Comparison of ENCODE assay signal across 15 cellular contexts in genomic region chr2:221596192-221596591, GRCh38. TPM values are rescaled to one million over a fixed set of nuclear protein-coding genes. Genes with fewer than 3 reads are reported as not detected.
DNase-seq lines count a peak whose midpoint lies in the region; ATAC-seq and TF ChIP-seq lines count a peak whose summit lies in the region.
"Had no signal": no experiment of that assay in that cellular context is flagged by ENCODE, and none has a peak within 500 bp of the region (broad histone marks: within the 10 kb centered on the region; RNA-seq: fewer than 3 reads in every experiment).

No MANE protein-coding gene starts in this region.

- no peak for TF ChIP-seq CTCF in HFF-Myc (IDR thresholded peaks at IDR 0.05; ENCODE audit: low read depth, low read length, missing control alignments)
- TF ChIP-seq CTCF in right lobe of liver (IDR thresholded peaks at IDR 0.05): no peak

- no peaks in the 10 kb centered on the region for H3K9me3 ChIP-seq in adipocyte (ENCODE audit: control insufficient read depth, low read length)
- H3K9me3 ChIP-seq in right lobe of liver: no peaks in the 10 kb centered on the region
- H3K9me3 ChIP-seq: body of pancreas, tibial nerve had no signal

- H3K4me1 Mint-ChIP-seq in effector memory CD8-positive, alpha-beta T cell (ENCODE audit: low read depth in 2 of 2): no peaks in the 10 kb centered on the region
- H3K4me1 Mint-ChIP-seq: activated CD4-positive, alpha-beta memory T cell treated with anti-CD3 and anti-CD28 coated beads, Interleukin-2, amount 10 ng/mL, durations not matched to agents 7 days and 5 days; natural killer cell had no signal

- no peak overlapping the region for H3K4me3 Mint-ChIP-seq in effector memory CD8-positive, alpha-beta T cell
- H3K4me3 Mint-ChIP-seq: activated CD4-positive, alpha-beta memory T cell treated with anti-CD3 and anti-CD28 coated beads, Interleukin-2, amount 10 ng/mL, durations not matched to agents 7 days and 5 days; natural killer cell had no signal

- no peak overlapping the region for H3K27ac ChIP-seq in right lobe of liver
- H3K27ac ChIP-seq: body of pancreas, tibial nerve had no signal

- H3K27ac Mint-ChIP-seq in effector memory CD8-positive, alpha-beta T cell: no peak overlapping the region
- H3K27ac Mint-ChIP-seq: activated CD4-positive, alpha-beta memory T cell treated with anti-CD3 and anti-CD28 coated beads, Interleukin-2, amount 10 ng/mL, durations not matched to agents 7 days and 5 days; natural killer cell had no signal

- no peaks in the 10 kb centered on the region for H3K36me3 ChIP-seq in adipocyte (ENCODE audit: control insufficient read depth, insufficient read depth, low read length, severe bottlenecking)
- H3K36me3 ChIP-seq in right lobe of liver: no peaks in the 10 kb centered on the region
- H3K36me3 ChIP-seq: tibial nerve had no signal

- H3K4me3 ChIP-seq in HFF-Myc (replicated peaks; ENCODE audit: low read depth, low read length) (no peak overlapping the region), adipocyte (ENCODE audit: low read length) (no peak overlapping the region), right lobe of liver (no peak overlapping the region)
- H3K4me3 ChIP-seq: body of pancreas, tibial nerve had no signal

- H3K36me3 Mint-ChIP-seq in effector memory CD8-positive, alpha-beta T cell (ENCODE audit: insufficient read depth): no peaks in the 10 kb centered on the region
- H3K36me3 Mint-ChIP-seq: natural killer cell had no signal

- peaks cover 16 to 29% of the 10 kb centered on the region in 2 donors for H3K27me3 Mint-ChIP-seq in effector memory CD8-positive, alpha-beta T cell
- H3K27me3 Mint-ChIP-seq: activated CD4-positive, alpha-beta memory T cell treated with anti-CD3 and anti-CD28 coated beads, Interleukin-2, amount 10 ng/mL, durations not matched to agents 7 days and 5 days had no signal

- H3K9me3 Mint-ChIP-seq in effector memory CD8-positive, alpha-beta T cell: no peaks in the 10 kb centered on the region
- H3K9me3 Mint-ChIP-seq: activated CD4-positive, alpha-beta memory T cell treated with anti-CD3 and anti-CD28 coated beads, Interleukin-2, amount 10 ng/mL, durations not matched to agents 7 days and 5 days; natural killer cell had no signal

- ATAC-seq in HG02588 (IDR thresholded peaks at IDR 0.05; ENCODE audit: unreplicated experiment) (no peak), GM19035 (IDR thresholded peaks at IDR 0.05; ENCODE audit: unreplicated experiment) (no peak), right lobe of liver (no peak)
- ATAC-seq in effector memory CD8-positive, alpha-beta T cell (replicated peaks): no peak
- ATAC-seq: body of pancreas, natural killer cell had no signal

- WGBS in right lobe of liver (ENCODE audit: insufficient coverage, low coverage, low lambda C conversion rate, missing lambda C conversion rate): 55% methylated on average over 3 of the region's 3 CpGs

- intact Hi-C loops in right lobe of liver (cut with DNase I): no loop called here

- H3K27me3 ChIP-seq in adipocyte (replicated peaks; ENCODE audit: control insufficient read depth, insufficient read depth, low read length): no peaks in the 10 kb centered on the region
- no peaks in the 10 kb centered on the region for H3K27me3 ChIP-seq in right lobe of liver
- H3K27me3 ChIP-seq: body of pancreas, tibial nerve had no signal

- no peaks in the 10 kb centered on the region for H3K4me1 ChIP-seq in adipocyte (ENCODE audit: control insufficient read depth, insufficient read depth, low read length)
- no peaks in the 10 kb centered on the region for H3K4me1 ChIP-seq in right lobe of liver
- H3K4me1 ChIP-seq: body of pancreas, tibial nerve had no signal

- DNase-seq in AG08395 (ENCODE audit: low spot score): peak; percentile 48
- DNase-seq in HFF-Myc (ENCODE audit: extremely low read depth, low read depth): peak; percentile 52
- DNase-seq in adipocyte (ENCODE audit: low read depth): peak; percentile 61
- peak; percentile 73 for DNase-seq in fibroblast of the conjunctiva (ENCODE audit: low read depth)
- DNase-seq in right lobe of liver: no peak
- DNase-seq in effector memory CD8-positive, alpha-beta T cell: no peak
- DNase-seq: activated CD4-positive, alpha-beta memory T cell treated with anti-CD3 and anti-CD28 coated beads, Interleukin-2, amount 10 ng/mL, durations not matched to agents 7 days and 5 days; body of pancreas; natural killer cell; NCI-H2029 treated with DMSO at 0.1 percent for 48 hours; stimulated activated CD4-positive, alpha-beta T cell treated with anti-CD3 and anti-CD28 coated beads, Interleukin-2, amount 100 ng/mL, for 24 hours; stimulated activated CD8-positive, alpha-beta memory T cell treated with anti-CD3 and anti-CD28 coated beads, Interleukin-4, amount 100 ng/mL, for 48 hours had no signal

- TF ChIP-seq POLR2A in right lobe of liver (IDR thresholded peaks at IDR 0.05): no peak

- H3K9ac ChIP-seq in adipocyte (ENCODE audit: low read length): no peak overlapping the region

RNA-seq across cellular contexts. Expression of gene EPHA4, which starts 24.1 kb away (rescaled TPM):
- 1 to 10 TPM in 3 of 6 experiments, under 1 TPM in 3; 0.61 to 2.9 (median 1.0) TPM for total RNA-seq in right lobe of liver

Comparison
In these comparisons a context has a peak if more than half of its experiments do, and no peak if none do; other contexts are left out.
1. DNase-seq: peak in AG08395 (single experiment), HFF-Myc (single experiment), adipocyte (single experiment) and fibroblast of the conjunctiva (single experiment); none in right lobe of liver (0 of 3) and effector memory CD8-positive, alpha-beta T cell (0 of 3).